16 cellular contexts compared by ENCODE assay signal in the genomic region with DNA sequence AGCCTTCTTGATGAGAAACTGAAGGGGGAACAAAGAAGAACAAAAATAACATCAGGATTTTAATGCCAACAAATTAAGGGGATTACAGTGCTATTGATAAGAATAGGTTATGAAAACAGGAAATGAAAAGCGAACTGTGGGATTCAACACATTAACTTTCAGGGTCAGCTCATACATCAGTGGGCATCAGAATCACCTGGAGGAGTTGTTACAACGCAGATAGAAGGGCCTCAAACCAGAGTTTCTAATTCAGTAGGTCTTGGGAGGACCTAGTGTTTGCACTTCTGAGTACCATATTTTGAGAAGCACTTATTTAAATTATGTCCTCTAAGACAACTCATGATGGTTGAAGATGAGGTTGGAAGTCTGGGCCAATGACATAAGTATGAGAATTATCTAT. TPM values are rescaled to one million over a fixed set of nuclear protein-coding genes. Genes with fewer than 3 reads are reported as not detected.
DNase-seq lines count a peak whose midpoint lies in the region; ATAC-seq, FAIRE-seq and TF ChIP-seq lines count a peak whose summit lies in the region.
"Had no signal": no experiment of that assay in that cellular context is flagged by ENCODE, and none has a peak within 500 bp of the region (broad histone marks: within the 10 kb centered on the region; RNA-seq: fewer than 3 reads in every experiment).

No MANE protein-coding gene starts in this region.

- POLR2A ChIA-PET in HCT116 (lab: Charles Lee) = no interaction called here

- H3K4me2 ChIP-seq in HCT116 (ENCODE audit: low read length) = no peak overlapping the region
- H3K4me2 ChIP-seq: BLaER1 had no signal

- H4K20me1 ChIP-seq in HCT116 (ENCODE audit: insufficient read depth) = no peaks in the 10 kb centered on the region
- H4K20me1 ChIP-seq: BLaER1 had no signal

- intact Hi-C loops in HCT116 (cut with micrococcal nuclease) = no loop called here

- H3K9ac ChIP-seq in HCT116 (ENCODE audit: low read length) = no peak overlapping the region
- H3K9ac ChIP-seq: BLaER1 had no signal

- RAD21 ChIA-PET in HCT116 (lab: Charles Lee; ENCODE audit: low non-redundant PET in 1 of 2, low total read pairs in 2 of 2, uncharacterized antibody in 2 of 2, unreplicated experiment in 2 of 2) = no interaction called here

- H3K36me3 ChIP-seq in HCT116 (ENCODE audit: control insufficient read depth in 1 of 2, insufficient read depth in 2 of 2, low read length in 2 of 2) = no peaks in the 10 kb centered on the region
- H3K36me3 ChIP-seq: BLaER1 had no signal

- DNase-seq in GM12891 (ENCODE audit: insufficient read length, low spot score) (no peak), HCT116 (ENCODE audit: low read depth, low spot score) (no peak), substantia nigra (lab: John Stamatoyannopoulos, UW) (no peak), DMS153 treated with DMSO at 0.1 percent for 48 hours (lab: John Stamatoyannopoulos, UW; ENCODE audit: unreplicated experiment) (no peak), RCC 7860 (ENCODE audit: low spot score) (no peak)
- no peak for DNase-seq in effector CD4-positive, alpha-beta T cell
- DNase-seq: 8988T; AML-193; Caco-2; CD8-positive, alpha-beta memory T cell; DMS53; GF-D8 had no signal

- TF ChIP-seq POLR2A in GM12891 (IDR thresholded peaks at IDR 0.05; ENCODE audit: low read depth, low read length) = no peak
- TF ChIP-seq POLR2A in HCT116 (IDR thresholded peaks at IDR 0.05; ENCODE audit: borderline replicate concordance, extremely low read depth, insufficient read depth, insufficient read length) = no peak

- peaks cover 4 to 24% of the 10 kb centered on the region in 2 experiments for H3K4me1 ChIP-seq in HCT116 (ENCODE audit: control insufficient read depth in 1 of 2, insufficient read depth in 2 of 2, low read length in 2 of 2)
- H3K4me1 ChIP-seq: BLaER1, Caco-2 had no signal

- no peak overlapping the region for H3K27ac ChIP-seq in HCT116 (ENCODE audit: low read depth, low read length)
- peak overlapping the region; percentile 85 for H3K27ac ChIP-seq in cingulate gyrus (ENCODE audit: low read depth, low read length)
- peak overlapping the region; percentile 81 for H3K27ac ChIP-seq in substantia nigra (ENCODE audit: low read depth, low read length, poor library complexity, severe bottlenecking)
- H3K27ac ChIP-seq: BLaER1, HL-60 had no signal

- no peaks in the 10 kb centered on the region; the same call in 1 of the 2 replicates for H3K9me2 ChIP-seq in HCT116 (ENCODE audit: insufficient read depth)

- FAIRE-seq in GM12891 (lab: Jason Lieb, UNC) (no peak), RCC 7860 (lab: Jason Lieb, UNC) (no peak)
- FAIRE-seq: H54 had no signal

- H3K4me3 ChIP-seq in HCT116 (replicated peaks in 1 of 2; ENCODE audit: low read depth in 1 of 2, low read length in 2 of 2) = no peak overlapping the region
- H3K4me3 ChIP-seq: BLaER1 had no signal

- no peak for ATAC-seq in HCT116

- no peaks in the 10 kb centered on the region for H3K27me3 ChIP-seq in HCT116 (ENCODE audit: insufficient read depth, low read length)
- H3K27me3 ChIP-seq: BLaER1 had no signal

- peak overlapping the region; percentile 2 for H2AFZ ChIP-seq in HCT116 (ENCODE audit: low read depth, low read length, poor library complexity, severe bottlenecking)

- no peak for TF ChIP-seq CTCF in HCT116 (IDR thresholded peaks at IDR 0.05 in 2 of 3, conservative IDR thresholded peaks at IDR 0.05 in 1 of 3; ENCODE audit: borderline replicate concordance in 1 of 3, insufficient read depth in 1 of 3, low read depth in 2 of 3, low read length in 2 of 3)

- CTCF ChIA-PET in HCT116 (lab: Charles Lee) = no interaction called here

- BruUV-seq in HCT116 (replicated peaks; lab: Mats Ljungman, UMichigan) = no TSS peak

- TF ChIP-seq RAD21 in HCT116 (IDR thresholded peaks at IDR 0.05; ENCODE audit: low read depth) = no peak

- no peaks in the 10 kb centered on the region for H3K79me2 ChIP-seq in HCT116 (ENCODE audit: insufficient read depth, low read length)

- no peaks in the 10 kb centered on the region for H3K9me3 ChIP-seq in HCT116 (ENCODE audit: control insufficient read depth in 1 of 2, insufficient read depth in 1 of 2, low read depth in 1 of 2, low read length in 2 of 2)

TF ChIP-seq in GM12891, 5 proteins besides CTCF, POLR2A, EP300 and RAD21:
- TF ChIP-seq POU2F2 (IDR thresholded peaks at IDR 0.05; ENCODE audit: low read depth, low read length) (no peak), SPI1 (IDR thresholded peaks at IDR 0.05; ENCODE audit: low read depth, low read length) (peak; percentile 70)

TF ChIP-seq in HCT116, 20 proteins besides CTCF, POLR2A, EP300 and RAD21:
- TF ChIP-seq MAX (IDR thresholded peaks at IDR 0.05) (no peak), TCF7L2 (IDR thresholded peaks at IDR 0.05; ENCODE audit: borderline replicate concordance, extremely low read depth, insufficient read depth, insufficient read length) (no peak), ZFX (IDR thresholded peaks at IDR 0.05) (no peak)

RNA-seq across cellular contexts. Expression of gene TMEM244, which starts 5.6 kb away (rescaled TPM):
- 1.5 TPM for polyA plus RNA-seq in GM12891 (2012; ENCODE audit: low read depth, missing spikeins)
- not detected for total RNA-seq in HCT116 (2021; ENCODE audit: unreplicated experiment)
- polyA plus RNA-seq in HCT116 (2012) = not detected in 2 replicates
- total RNA-seq: Caco-2 had no signal
